8 cellular contexts compared by ENCODE assay signal in genomic region chr1:40784141-40784770, GRCh38. TPM values are rescaled to one million over a fixed set of nuclear protein-coding genes. Genes with fewer than 3 reads are reported as not detected.
A peak's percentile ranks its signal among the peaks of the same experiment; 100 is the strongest.
DNase-seq lines count a peak whose midpoint lies in the region; ATAC-seq lines count a peak whose summit lies in the region.

No MANE protein-coding gene starts in this region.

- no peak for DNase-seq in activated naive CD4-positive, alpha-beta T cell treated with anti-CD3 and anti-CD28 coated beads, Interleukin-2, amount 10 ng/mL, durations not matched to agents 7 days and 5 days
- no peak for DNase-seq in activated naive CD4-positive, alpha-beta T cell treated with anti-CD3 and anti-CD28 coated beads, Interleukin-2, amount 50 U/mL, for 16 hours
- DNase-seq in astrocyte of the hippocampus (ENCODE audit: low read depth, low spot score) (peak; percentile 41), left colon (peak in 1 of 2 donors; percentile 53)

- H3K4me3 ChIP-seq in urinary bladder (ENCODE audit: low read depth, low read length), result peak overlapping the region; percentile 66

- no peak overlapping the region for H3K27ac ChIP-seq in urinary bladder (ENCODE audit: low read depth)

- peaks cover 78% of the 10 kb centered on the region for H3K27me3 Mint-ChIP-seq in activated naive CD4-positive, alpha-beta T cell treated with anti-CD3 and anti-CD28 coated beads, Interleukin-2, amount 10 ng/mL, durations not matched to agents 7 days and 5 days

- ATAC-seq in left colon (peak; percentile 42), GM18511 (IDR thresholded peaks at IDR 0.05; ENCODE audit: unreplicated experiment) (no peak), GM18520 (IDR thresholded peaks at IDR 0.05; ENCODE audit: unreplicated experiment) (no peak), HG03520 (IDR thresholded peaks at IDR 0.05; ENCODE audit: unreplicated experiment) (no peak)

- peak overlapping the region; percentile 47 for H3K4me3 Mint-ChIP-seq in activated naive CD4-positive, alpha-beta T cell treated with anti-CD3 and anti-CD28 coated beads, Interleukin-2, amount 10 ng/mL, durations not matched to agents 7 days and 5 days

- peaks cover 3% of the 10 kb centered on the region for H3K36me3 Mint-ChIP-seq in activated naive CD4-positive, alpha-beta T cell treated with anti-CD3 and anti-CD28 coated beads, Interleukin-2, amount 10 ng/mL, durations not matched to agents 7 days and 5 days

- H3K9me3 Mint-ChIP-seq in activated naive CD4-positive, alpha-beta T cell treated with anti-CD3 and anti-CD28 coated beads, Interleukin-2, amount 10 ng/mL, durations not matched to agents 7 days and 5 days, result no peaks in the 10 kb centered on the region

- peaks cover 17% of the 10 kb centered on the region for H3K4me1 Mint-ChIP-seq in activated naive CD4-positive, alpha-beta T cell treated with anti-CD3 and anti-CD28 coated beads, Interleukin-2, amount 10 ng/mL, durations not matched to agents 7 days and 5 days

- intact Hi-C loops in left colon (cut with DNase I, micrococcal nuclease), result no loop called here

- H3K4me1 ChIP-seq in urinary bladder (ENCODE audit: insufficient read depth), result peaks cover 2% of the 10 kb centered on the region

- no peak overlapping the region for H3K27ac Mint-ChIP-seq in activated naive CD4-positive, alpha-beta T cell treated with anti-CD3 and anti-CD28 coated beads, Interleukin-2, amount 10 ng/mL, durations not matched to agents 7 days and 5 days

- CTCF ChIA-PET in activated naive CD4-positive, alpha-beta T cell treated with anti-CD3 and anti-CD28 coated beads, Interleukin-2, amount 10 ng/mL, durations not matched to agents 7 days and 5 days (lab: Charles Lee), result interaction anchor here (1.3 kb wide), 1 partner anchor 165 kb away, joined by 4 read pairs; no protein-coding TSS in a partner anchor

- 14% methylated on average over 63 of the region's 63 CpGs for WGBS in urinary bladder

- H3K36me3 ChIP-seq in urinary bladder (ENCODE audit: insufficient read depth), result no peaks in the 10 kb centered on the region

RNA-seq across cellular contexts. Expression of gene KCNQ4, which starts 0.7 kb away (rescaled TPM):
- 1 to 10 TPM; 2.1 to 2.4 TPM for total RNA-seq in left colon
- total RNA-seq in urinary bladder, result 2.0 TPM
- polyA plus RNA-seq in urinary bladder, result 13.1 TPM
